In the genomic region with DNA sequence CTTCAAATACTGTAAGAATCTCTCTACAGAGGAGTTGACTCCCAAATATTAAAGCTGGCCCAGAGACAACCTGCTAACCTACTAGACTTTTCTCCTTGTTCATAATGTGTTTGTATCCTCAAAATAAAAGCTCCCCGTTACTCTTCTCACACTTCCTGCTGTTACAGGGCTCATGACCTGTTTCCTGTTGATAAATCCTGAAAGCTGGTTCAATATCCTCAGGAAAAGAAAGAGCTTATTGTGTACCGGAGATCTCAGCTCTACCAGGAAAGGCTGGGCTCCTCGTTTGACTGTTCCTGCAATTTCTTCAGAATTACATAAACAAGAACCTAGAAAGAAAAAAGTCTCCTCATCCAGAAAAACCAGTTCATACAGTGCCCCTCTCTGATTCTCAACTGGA, we compare ENCODE assay signal across 15 cellular contexts. TPM values are rescaled to one million over a fixed set of nuclear protein-coding genes. Genes with fewer than 3 reads are reported as not detected.
DNase-seq lines count a peak whose midpoint lies in the region; ATAC-seq and TF ChIP-seq lines count a peak whose summit lies in the region.
"Had no signal": no experiment of that assay in that cellular context is flagged by ENCODE, and none has a peak within 500 bp of the region (broad histone marks: within the 10 kb centered on the region; RNA-seq: fewer than 3 reads in every experiment).

No MANE protein-coding gene starts in this region.

- ATAC-seq in gastroesophageal sphincter (peak; percentile 70), mucosa of descending colon (peak; percentile 25), upper lobe of right lung (peak; percentile 63)
- ATAC-seq: stimulated activated memory B cell treated with anti-CD40 and anti-IgM and Interleukin-4, amounts not matched to agents 10 μg/mL and 1 μg/mL and 100 μg/mL, for 72 hours had no signal

- intact Hi-C loops in mucosa of descending colon (cut with DNase I, micrococcal nuclease), result no loop called here
- intact Hi-C loops in upper lobe of right lung (cut with DNase I), result no loop called here

- TF ChIP-seq EP300 in gastroesophageal sphincter (IDR thresholded peaks at IDR 0.05), result no peak

- TF ChIP-seq CTCF in Peyer's patch (IDR thresholded peaks at IDR 0.05) (no peak), gastroesophageal sphincter (IDR thresholded peaks at IDR 0.05) (no peak), mucosa of descending colon (IDR thresholded peaks at IDR 0.05) (no peak), upper lobe of right lung (IDR thresholded peaks at IDR 0.05) (no peak)

- H3K4me3 ChIP-seq in Peyer's patch (no peak overlapping the region), gastroesophageal sphincter (no peak overlapping the region), mucosa of descending colon (no peak overlapping the region), upper lobe of right lung (no peak overlapping the region)

- TF ChIP-seq POLR2A in Peyer's patch (IDR thresholded peaks at IDR 0.05), result no peak
- no peak for TF ChIP-seq POLR2A in gastroesophageal sphincter (IDR thresholded peaks at IDR 0.05)

- H3K4me1 ChIP-seq in Peyer's patch (no peaks in the 10 kb centered on the region), gastroesophageal sphincter (no peaks in the 10 kb centered on the region), mucosa of descending colon (ENCODE audit: low read depth) (no peaks in the 10 kb centered on the region), upper lobe of right lung (peaks cover 14% of the 10 kb centered on the region)

- 34 to 40% methylated on average over 3 of the region's 3 CpGs for whole genome bisulfite sequencing in gastroesophageal sphincter (ENCODE audit: low coverage in 1 of 2), 2 donors

- H3K27ac ChIP-seq in Peyer's patch (peak overlapping the region in 3 of 4 donors; percentile 21 to 54 (median 42)), gastroesophageal sphincter (peak overlapping the region in 3 of 4 donors; percentile 13 to 54 (median 34)), upper lobe of right lung (peak overlapping the region; percentile 83)

- no peaks in the 10 kb centered on the region for H3K36me3 ChIP-seq in Peyer's patch
- H3K36me3 ChIP-seq in gastroesophageal sphincter, result no peaks in the 10 kb centered on the region
- no peaks in the 10 kb centered on the region for H3K36me3 ChIP-seq in mucosa of descending colon (ENCODE audit: low read depth)
- no peaks in the 10 kb centered on the region for H3K36me3 ChIP-seq in upper lobe of right lung

- DNase-seq in Peyer's patch (no peak), mucosa of descending colon (no peak), upper lobe of right lung (no peak), NCI-H69 (lab: John Stamatoyannopoulos, UW) (no peak), T1000 (lab: John Stamatoyannopoulos, UW) (no peak)
- no peak for DNase-seq in activated CD4-positive, alpha-beta T cell treated with anti-CD3 and anti-CD28 coated beads for 4 hours
- DNase-seq: activated CD4-positive, alpha-beta T cell treated with anti-CD3 and anti-CD28 coated beads, Interleukin-2, amount 50 U/mL, for 4 hours; activated naive CD4-positive, alpha-beta T cell treated with anti-CD3 and anti-CD28 coated beads, Interleukin-2, amount 10 ng/mL, durations not matched to agents 7 days and 5 days; central memory CD4-positive, alpha-beta T cell; COR-L47; GOT3; nucleus accumbens; stimulated activated CD4-positive, alpha-beta T cell treated with anti-CD3 and anti-CD28 coated beads, Interleukin-2, amount 100 ng/mL, for 24 hours had no signal

- no peaks in the 10 kb centered on the region for H3K27me3 ChIP-seq in Peyer's patch
- H3K27me3 ChIP-seq in gastroesophageal sphincter, result no peaks in the 10 kb centered on the region
- no peaks in the 10 kb centered on the region for H3K27me3 ChIP-seq in upper lobe of right lung

- H3K9me3 ChIP-seq in Peyer's patch (no peaks in the 10 kb centered on the region), gastroesophageal sphincter (no peaks in the 10 kb centered on the region), mucosa of descending colon (no peaks in the 10 kb centered on the region), upper lobe of right lung (no peaks in the 10 kb centered on the region)

RNA-seq across cellular contexts. Expression of a gene that starts 30.8 kb away (rescaled TPM):
- total RNA-seq in Peyer's patch (1 to 10 TPM in 1 of 4 donors, not detected in 3; 2.1 TPM), gastroesophageal sphincter (1 to 10 TPM; 1.4 to 4.7 (median 2.4) TPM), mucosa of descending colon (1 to 10 TPM in 2 of 3 donors, under 1 TPM in 1; 0.67 to 2.8 (median 1.2) TPM), upper lobe of right lung (15.0 TPM)

RNA-seq across cellular contexts. Expression of a gene that starts 37.5 kb away (rescaled TPM):
- 1 to 10 TPM in 1 of 4 donors, not detected in 3; 2.5 TPM for total RNA-seq in Peyer's patch
- not detected for total RNA-seq in gastroesophageal sphincter
- total RNA-seq in mucosa of descending colon, result under 1 TPM in 2 of 3 donors, not detected in 1; 0.39 to 0.47 TPM
- total RNA-seq in upper lobe of right lung, result 0.43 TPM

RNA-seq across cellular contexts. Expression of a gene that starts 57.5 kb away (rescaled TPM):
- not detected for total RNA-seq in Peyer's patch
- not detected for total RNA-seq in gastroesophageal sphincter
- not detected for total RNA-seq in mucosa of descending colon
- total RNA-seq in upper lobe of right lung, result 1.4 TPM
